ENCODE assay signal across 1 cellular context in the genomic region with DNA sequence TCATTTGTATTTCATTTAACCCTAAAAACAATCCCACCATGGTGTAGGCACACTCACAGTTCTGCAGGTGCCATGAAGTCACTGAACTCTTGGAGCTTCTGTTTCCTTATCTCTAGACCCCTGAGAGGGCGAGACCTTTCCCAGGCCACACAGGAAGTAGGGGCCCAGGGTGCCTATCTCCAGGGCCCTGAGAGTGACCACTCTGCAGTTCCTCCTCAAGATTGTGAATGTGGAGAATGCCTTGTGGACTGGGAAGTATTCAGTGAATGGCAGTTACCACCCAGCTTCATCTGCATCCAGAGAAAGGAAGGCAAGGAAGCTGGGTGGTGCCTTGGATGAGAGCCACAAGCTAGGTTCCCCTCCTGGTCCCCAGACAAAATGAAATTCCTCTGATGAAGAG.
TF ChIP-seq lines count a peak whose summit lies in the region.

No MANE protein-coding gene starts in this region.

TF ChIP-seq in H1, 55 proteins besides CTCF, POLR2A, EP300 and RAD21:
- TF ChIP-seq SUZ12 (IDR thresholded peaks at IDR 0.05; ENCODE audit: low read length) = no peak
- TF ChIP-seq SIX5 (IDR thresholded peaks at IDR 0.05; ENCODE audit: low read depth, low read length) = no peak
- no peak for TF ChIP-seq POLR2AphosphoS5 (IDR thresholded peaks at IDR 0.05; ENCODE audit: low read depth, low read length)
- TF ChIP-seq ZNF274 (IDR thresholded peaks at IDR 0.05; ENCODE audit: borderline replicate concordance, extremely low read depth, low read length) = no peak
- TF ChIP-seq TAF7 (optimal IDR thresholded peaks at IDR 0.05; ENCODE audit: borderline replicate concordance, low read depth, low read length) = no peak
- no peak for TF ChIP-seq BCL11A (IDR thresholded peaks at IDR 0.05; ENCODE audit: low read depth in 2 of 2, low read length in 2 of 2)
- TF ChIP-seq CBX8 (IDR thresholded peaks at IDR 0.05; ENCODE audit: borderline replicate concordance, low read depth, low read length) = no peak
- TF ChIP-seq JUN (IDR thresholded peaks at IDR 0.05; ENCODE audit: low read depth, low read length) = no peak
- TF ChIP-seq, protein P1, sequence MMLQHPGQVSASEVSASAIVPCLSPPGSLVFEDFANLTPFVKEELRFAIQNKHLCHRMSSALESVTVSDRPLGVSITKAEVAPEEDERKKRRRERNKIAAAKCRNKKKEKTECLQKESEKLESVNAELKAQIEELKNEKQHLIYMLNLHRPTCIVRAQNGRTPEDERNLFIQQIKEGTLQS (IDR thresholded peaks at IDR 0.05; ENCODE audit: insufficient read depth, low read depth, low read length) = no peak
- TF ChIP-seq BRCA1 (IDR thresholded peaks at IDR 0.05; ENCODE audit: low read depth, low read length) = no peak
- TF ChIP-seq BACH1 (IDR thresholded peaks at IDR 0.05; ENCODE audit: low read length) = no peak
- no peak for TF ChIP-seq MAFK (IDR thresholded peaks at IDR 0.05; ENCODE audit: low read depth, low read length)
- TF ChIP-seq TBP (IDR thresholded peaks at IDR 0.05; ENCODE audit: low read depth, low read length) = no peak
- no peak for TF ChIP-seq CHD1 (IDR thresholded peaks at IDR 0.05; ENCODE audit: low read depth, low read length)
- TF ChIP-seq KDM1A (IDR thresholded peaks at IDR 0.05; ENCODE audit: borderline replicate concordance, low read length) = no peak
- TF ChIP-seq SIN3A (conservative IDR thresholded peaks at IDR 0.05 in 1 of 2, IDR thresholded peaks at IDR 0.05 in 1 of 2; ENCODE audit: low read depth in 1 of 2, low read length in 2 of 2) = no peak
- TF ChIP-seq RFX5 (IDR thresholded peaks at IDR 0.05; ENCODE audit: borderline replicate concordance, low read depth, low read length) = no peak
- no peak for TF ChIP-seq NRF1 (IDR thresholded peaks at IDR 0.05; ENCODE audit: low read depth, low read length)
